ENCODE assay signal across 15 cellular contexts in genomic region chr3:193736616-193737015, GRCh38.
A peak's percentile ranks its signal among the peaks of the same experiment; 100 is the strongest.
DNase-seq lines count a peak whose midpoint lies in the region; ATAC-seq and TF ChIP-seq lines count a peak whose summit lies in the region.
"Had no signal": no experiment of that assay in that cellular context is flagged by ENCODE, and none has a peak within 500 bp of the region (broad histone marks: within the 10 kb centered on the region; RNA-seq: fewer than 3 reads in every experiment).

No MANE protein-coding gene starts in this region.

- DNase-seq in Right ventricle myocardium inferior (ENCODE audit: missing footprints) = no peak
- DNase-seq in left ventricle myocardium superior = no peak
- no peak for DNase-seq in nephron progenitor cell
- no peak for DNase-seq in stimulated activated effector memory CD8-positive, alpha-beta T cell treated with anti-CD3 and anti-CD28 coated beads, Interleukin-12 subunit alpha, Interleukin-12 subunit beta, amount 100 ng/mL, for 72 hours (ENCODE audit: low spot score in 2 of 2)
- no peak for DNase-seq in aorta
- DNase-seq in dedifferentiated amniotic fluid mesenchymal stem cell (ENCODE audit: extremely low spot score) = no peak
- DNase-seq in mucosa of descending colon = no peak
- DNase-seq in mammary epithelial cell = no peak
- DNase-seq: 8988T; AML-193; Calu3; CD4-positive, alpha-beta T cell; DMS 273 treated with DMSO at 0.1 percent for 48 hours had no signal

- H3K27ac Mint-ChIP-seq in nephron progenitor cell = no peak overlapping the region
- no peak overlapping the region for H3K27ac Mint-ChIP-seq in stimulated activated effector memory CD8-positive, alpha-beta T cell treated with anti-CD3 and anti-CD28 coated beads, Interleukin-12 subunit alpha, Interleukin-12 subunit beta, amount 100 ng/mL, for 72 hours
- H3K27ac Mint-ChIP-seq: CD4-positive, alpha-beta T cell had no signal

- intact Hi-C loops in Right ventricle myocardium inferior (cut with DNase I) = no loop called here
- intact Hi-C loops in left ventricle myocardium superior (cut with micrococcal nuclease) = no loop called here
- intact Hi-C loops in aorta (cut with DNase I) = no loop called here
- intact Hi-C loops in mucosa of descending colon (cut with DNase I, micrococcal nuclease) = no loop called here
- intact Hi-C loops in mammary epithelial cell (cut with micrococcal nuclease) = no loop called here

- no peaks in the 10 kb centered on the region for H3K79me2 ChIP-seq in mammary epithelial cell (ENCODE audit: insufficient read depth, low read length)

- CTCF ChIA-PET in mammary epithelial cell (lab: Charles Lee; ENCODE audit: low non-redundant PET) = interaction anchor here (0.7 kb wide), 1 partner anchor 71 kb away, joined by 6 read pairs; no protein-coding TSS in a partner anchor

- in situ Hi-C loops in mammary epithelial cell (cut with MboI; ENCODE audit: low sequenced_read_pairs in 2 of 2) = no loop called here

- H3K9ac ChIP-seq in mammary epithelial cell (ENCODE audit: insufficient read depth, low read length) = no peak overlapping the region
- H3K9ac ChIP-seq: BLaER1 had no signal

- H3K27me3 ChIP-seq in aorta (ENCODE audit: control insufficient read depth in 1 of 2, insufficient read depth in 2 of 2, low read length in 1 of 2) (no peaks in the 10 kb centered on the region), mammary epithelial cell (ENCODE audit: insufficient read depth, low read length) (no peaks in the 10 kb centered on the region)
- H3K27me3 ChIP-seq: BLaER1 had no signal

- no peaks in the 10 kb centered on the region for H3K36me3 ChIP-seq in aorta (ENCODE audit: control insufficient read depth in 1 of 2, insufficient read depth in 2 of 2, low read length in 1 of 2)
- no peaks in the 10 kb centered on the region for H3K36me3 ChIP-seq in mucosa of descending colon (ENCODE audit: low read depth)
- H3K36me3 ChIP-seq in mammary epithelial cell (ENCODE audit: insufficient read depth, low read length) = no peaks in the 10 kb centered on the region
- H3K36me3 ChIP-seq: BLaER1 had no signal

- peak overlapping the region; percentile 1 for H3K4me3 Mint-ChIP-seq in nephron progenitor cell
- no peak overlapping the region for H3K4me3 Mint-ChIP-seq in stimulated activated effector memory CD8-positive, alpha-beta T cell treated with anti-CD3 and anti-CD28 coated beads, Interleukin-12 subunit alpha, Interleukin-12 subunit beta, amount 100 ng/mL, for 72 hours
- H3K4me3 Mint-ChIP-seq: CD4-positive, alpha-beta T cell had no signal

- H3K4me3 ChIP-seq in aorta (ENCODE audit: low read length in 2 of 2) (no peak overlapping the region), mucosa of descending colon (no peak overlapping the region), mammary epithelial cell (replicated peaks in 1 of 3; ENCODE audit: insufficient read depth in 1 of 3, low read depth in 2 of 3, low read length in 3 of 3) (no peak overlapping the region)
- H3K4me3 ChIP-seq: BLaER1 had no signal

- H3K4me1 ChIP-seq in aorta (ENCODE audit: control insufficient read depth in 1 of 2, insufficient read depth in 2 of 2, low read length in 2 of 2) (no peaks in the 10 kb centered on the region), mucosa of descending colon (ENCODE audit: low read depth) (no peaks in the 10 kb centered on the region), mammary epithelial cell (ENCODE audit: insufficient read depth, low read length) (no peaks in the 10 kb centered on the region)
- H3K4me1 ChIP-seq: BLaER1 had no signal

- H4K20me1 ChIP-seq in mammary epithelial cell (ENCODE audit: insufficient read depth, low read length) = no peaks in the 10 kb centered on the region
- H4K20me1 ChIP-seq: BLaER1 had no signal

- no peak overlapping the region for H3K4me2 ChIP-seq in mammary epithelial cell (ENCODE audit: insufficient read depth, low read depth, low read length)
- H3K4me2 ChIP-seq: BLaER1 had no signal

- BruUV-seq in mammary epithelial cell (replicated peaks; lab: Mats Ljungman, UMichigan) = no TSS peak

- H3K4me1 Mint-ChIP-seq in nephron progenitor cell = peaks cover 45% of the 10 kb centered on the region
- H3K4me1 Mint-ChIP-seq in stimulated activated effector memory CD8-positive, alpha-beta T cell treated with anti-CD3 and anti-CD28 coated beads, Interleukin-12 subunit alpha, Interleukin-12 subunit beta, amount 100 ng/mL, for 72 hours = no peaks in the 10 kb centered on the region

- peaks cover 42% of the 10 kb centered on the region for H3K27me3 Mint-ChIP-seq in nephron progenitor cell (ENCODE audit: low read depth, poor library complexity)
- H3K27me3 Mint-ChIP-seq: CD4-positive, alpha-beta T cell had no signal

- dilution Hi-C loops in mammary epithelial cell (cut with HindIII; ENCODE audit: low sequenced_read_pairs) = no loop called here

- no peaks in the 10 kb centered on the region for H3K9me3 Mint-ChIP-seq in nephron progenitor cell
- H3K9me3 Mint-ChIP-seq in stimulated activated effector memory CD8-positive, alpha-beta T cell treated with anti-CD3 and anti-CD28 coated beads, Interleukin-12 subunit alpha, Interleukin-12 subunit beta, amount 100 ng/mL, for 72 hours = no peaks in the 10 kb centered on the region
- H3K9me3 Mint-ChIP-seq: CD4-positive, alpha-beta T cell had no signal

- H3K36me3 Mint-ChIP-seq in nephron progenitor cell (ENCODE audit: low read depth) = no peaks in the 10 kb centered on the region
- H3K36me3 Mint-ChIP-seq in stimulated activated effector memory CD8-positive, alpha-beta T cell treated with anti-CD3 and anti-CD28 coated beads, Interleukin-12 subunit alpha, Interleukin-12 subunit beta, amount 100 ng/mL, for 72 hours = no peaks in the 10 kb centered on the region

- H2AFZ ChIP-seq in mammary epithelial cell (ENCODE audit: low read depth, low read length) = no peak overlapping the region

- TF ChIP-seq CTCF in nephron progenitor cell (IDR thresholded peaks at IDR 0.05) = no peak
- no peak for TF ChIP-seq CTCF in mucosa of descending colon (IDR thresholded peaks at IDR 0.05)
- no peak for TF ChIP-seq CTCF in mammary epithelial cell (conservative IDR thresholded peaks at IDR 0.05 in 1 of 2, IDR thresholded peaks at IDR 0.05 in 1 of 2; ENCODE audit: extremely low read depth in 1 of 2, insufficient read depth in 1 of 2, low read depth in 1 of 2, low read length in 2 of 2)

- no peaks in the 10 kb centered on the region for H3K9me3 ChIP-seq in aorta (ENCODE audit: control insufficient read depth, low read length)
- H3K9me3 ChIP-seq in mucosa of descending colon = no peaks in the 10 kb centered on the region
- H3K9me3 ChIP-seq in mammary epithelial cell (replicated peaks; ENCODE audit: insufficient read depth, low read length) = no peaks in the 10 kb centered on the region
- H3K9me3 ChIP-seq: BLaER1 had no signal

- H3K27ac ChIP-seq in aorta (ENCODE audit: low read depth in 1 of 2, low read length in 2 of 2) = no peak overlapping the region
- H3K27ac ChIP-seq in mammary epithelial cell (ENCODE audit: insufficient read depth, low read depth, low read length) = no peak overlapping the region
- H3K27ac ChIP-seq: BLaER1 had no signal

- ATAC-seq in Right ventricle myocardium inferior = peak; percentile 20
- ATAC-seq in left ventricle myocardium superior = no peak
- ATAC-seq in stimulated activated effector memory CD8-positive, alpha-beta T cell treated with anti-CD3 and anti-CD28 coated beads, Interleukin-12 subunit alpha, Interleukin-12 subunit beta, amount 100 ng/mL, for 72 hours = peak; percentile 39
- peak; percentile 62 for ATAC-seq in aorta (ENCODE audit: low FRiP score)
- ATAC-seq in mucosa of descending colon = no peak
- ATAC-seq: HCT116 had no signal

- WGBS in aorta, 2 donors = 95 to 99% methylated on average over 7 to 8 of the region's 8 CpGs
- 97% methylated on average over 8 of the region's 8 CpGs for WGBS in mammary epithelial cell (ENCODE audit: low coverage, missing lambda C conversion rate)

Comparison
In these comparisons a context has a peak if more than half of its experiments do, and no peak if none do; other contexts are left out.
1. ATAC-seq: peak in Right ventricle myocardium inferior (single experiment), stimulated activated effector memory CD8-positive, alpha-beta T cell treated with anti-CD3 and anti-CD28 coated beads, Interleukin-12 subunit alpha, Interleukin-12 subunit beta, amount 100 ng/mL, for 72 hours (single experiment) and aorta (single experiment); none in left ventricle myocardium superior (single experiment) and mucosa of descending colon (single experiment).